Comparison of ENCODE assay signal across 1 cellular context in genomic region chr10:3923033-3923432, GRCh38.
TF ChIP-seq lines count a peak whose summit lies in the region.

No MANE protein-coding gene starts in this region.

TF ChIP-seq in IMR-90, 13 proteins besides CTCF, POLR2A, EP300 and RAD21:
- no peak for TF ChIP-seq MXI1 (IDR thresholded peaks at IDR 0.05; ENCODE audit: borderline replicate concordance, low read depth, low read length)
- TF ChIP-seq RFX5 (IDR thresholded peaks at IDR 0.05; ENCODE audit: low read depth, low read length) = no peak
- TF ChIP-seq CEBPB (IDR thresholded peaks at IDR 0.05; ENCODE audit: low read depth, low read length) = no peak
- TF ChIP-seq FOS (IDR thresholded peaks at IDR 0.05; ENCODE audit: low read depth, low read length) = no peak
- TF ChIP-seq NFE2L2 (IDR thresholded peaks at IDR 0.05; ENCODE audit: low read depth, low read length) = no peak
- TF ChIP-seq RCOR1 (IDR thresholded peaks at IDR 0.05; ENCODE audit: insufficient replicate concordance, low read length) = no peak
- TF ChIP-seq CHD1 (IDR thresholded peaks at IDR 0.05; ENCODE audit: low read depth, low read length) = no peak
- TF ChIP-seq BHLHE40 (IDR thresholded peaks at IDR 0.05; ENCODE audit: low read depth, low read length) = no peak
- TF ChIP-seq, protein P1, sequence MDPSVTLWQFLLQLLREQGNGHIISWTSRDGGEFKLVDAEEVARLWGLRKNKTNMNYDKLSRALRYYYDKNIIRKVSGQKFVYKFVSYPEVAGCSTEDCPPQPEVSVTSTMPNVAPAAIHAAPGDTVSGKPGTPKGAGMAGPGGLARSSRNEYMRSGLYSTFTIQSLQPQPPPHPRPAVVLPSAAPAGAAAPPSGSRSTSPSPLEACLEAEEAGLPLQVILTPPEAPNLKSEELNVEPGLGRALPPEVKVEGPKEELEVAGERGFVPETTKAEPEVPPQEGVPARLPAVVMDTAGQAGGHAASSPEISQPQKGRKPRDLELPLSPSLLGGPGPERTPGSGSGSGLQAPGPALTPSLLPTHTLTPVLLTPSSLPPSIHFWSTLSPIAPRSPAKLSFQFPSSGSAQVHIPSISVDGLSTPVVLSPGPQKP (IDR thresholded peaks at IDR 0.05; ENCODE audit: borderline replicate concordance, low read depth, low read length) = no peak
- TF ChIP-seq MAFK (IDR thresholded peaks at IDR 0.05; ENCODE audit: low read depth, low read length) = no peak
- no peak for TF ChIP-seq USF2 (IDR thresholded peaks at IDR 0.05; ENCODE audit: low read depth, low read length)
- TF ChIP-seq MAZ (IDR thresholded peaks at IDR 0.05; ENCODE audit: borderline replicate concordance, low read depth, low read length) = no peak
- no peak for TF ChIP-seq SMC3 (IDR thresholded peaks at IDR 0.05; ENCODE audit: low read depth, low read length)
